1 cellular context compared by ENCODE assay signal in the genomic region with DNA sequence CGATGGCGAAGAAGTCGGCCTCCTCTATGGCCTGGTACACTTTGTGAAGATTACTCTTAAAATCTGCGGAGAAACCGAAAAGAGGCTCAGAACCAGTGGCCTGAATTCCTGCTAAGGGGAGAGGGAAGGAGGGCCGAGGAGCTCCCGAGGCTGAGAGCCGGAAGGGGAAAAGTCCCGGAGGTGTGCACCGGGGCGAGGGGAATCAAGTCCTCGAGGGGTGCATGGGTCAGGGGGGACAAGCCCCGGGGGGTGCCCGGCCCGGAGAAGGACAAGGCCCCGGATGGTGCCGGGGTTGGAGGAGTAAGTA.
TF ChIP-seq lines count a peak whose summit lies in the region.

No MANE protein-coding gene starts in this region.

TF ChIP-seq in HEK293, 187 proteins besides CTCF, POLR2A, EP300 and RAD21 (continued from another document):
- TF ChIP-seq, protein P1, sequence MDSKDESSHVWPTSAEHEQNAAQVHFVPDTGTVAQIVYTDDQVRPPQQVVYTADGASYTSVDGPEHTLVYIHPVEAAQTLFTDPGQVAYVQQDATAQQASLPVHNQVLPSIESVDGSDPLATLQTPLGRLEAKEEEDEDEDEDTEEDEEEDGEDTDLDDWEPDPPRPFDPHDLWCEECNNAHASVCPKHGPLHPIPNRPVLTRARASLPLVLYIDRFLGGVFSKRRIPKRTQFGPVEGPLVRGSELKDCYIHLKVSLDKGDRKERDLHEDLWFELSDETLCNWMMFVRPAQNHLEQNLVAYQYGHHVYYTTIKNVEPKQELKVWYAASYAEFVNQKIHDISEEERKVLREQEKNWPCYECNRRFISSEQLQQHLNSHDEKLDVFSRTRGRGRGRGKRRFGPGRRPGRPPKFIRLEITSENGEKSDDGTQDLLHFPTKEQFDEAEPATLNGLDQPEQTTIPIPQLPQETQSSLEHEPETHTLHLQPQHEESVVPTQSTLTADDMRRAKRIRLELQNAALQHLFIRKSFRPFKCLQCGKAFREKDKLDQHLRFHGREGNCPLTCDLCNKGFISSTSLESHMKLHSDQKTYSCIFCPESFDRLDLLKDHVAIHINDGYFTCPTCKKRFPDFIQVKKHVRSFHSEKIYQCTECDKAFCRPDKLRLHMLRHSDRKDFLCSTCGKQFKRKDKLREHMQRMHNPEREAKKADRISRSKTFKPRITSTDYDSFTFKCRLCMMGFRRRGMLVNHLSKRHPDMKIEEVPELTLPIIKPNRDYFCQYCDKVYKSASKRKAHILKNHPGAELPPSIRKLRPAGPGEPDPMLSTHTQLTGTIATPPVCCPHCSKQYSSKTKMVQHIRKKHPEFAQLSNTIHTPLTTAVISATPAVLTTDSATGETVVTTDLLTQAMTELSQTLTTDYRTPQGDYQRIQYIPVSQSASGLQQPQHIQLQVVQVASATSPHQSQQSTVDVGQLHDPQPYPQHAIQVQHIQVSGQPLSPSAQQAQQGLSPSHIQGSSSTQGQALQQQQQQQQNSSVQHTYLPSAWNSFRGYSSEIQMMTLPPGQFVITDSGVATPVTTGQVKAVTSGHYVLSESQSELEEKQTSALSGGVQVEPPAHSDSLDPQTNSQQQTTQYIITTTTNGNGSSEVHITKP (tag by site-specific recombination; IDR thresholded peaks at IDR 0.05): 0 out of 2 replicates have a peak, but pooled peaks have one; percentile 9
- TF ChIP-seq MYNN (tag by site-specific recombination; IDR thresholded peaks at IDR 0.05; ENCODE audit: borderline replicate concordance) (0 out of 2 replicates have a peak, but pooled peaks have one; percentile 50), PRDM1 (tag by site-specific recombination; IDR thresholded peaks at IDR 0.05) (no peak), ZNF157 (tag by site-specific recombination; IDR thresholded peaks at IDR 0.05) (no peak), GFI1B (tag by site-specific recombination; IDR thresholded peaks at IDR 0.05) (no peak), BCL11A (tag by site-specific recombination; IDR thresholded peaks at IDR 0.05; ENCODE audit: low read depth) (no peak), TRIM28 (IDR thresholded peaks at IDR 0.05; ENCODE audit: borderline replicate concordance, low read length) (no peak), ZFP3 (tag by site-specific recombination; IDR thresholded peaks at IDR 0.05; ENCODE audit: low read depth) (no peak)
- TF ChIP-seq, protein P2, sequence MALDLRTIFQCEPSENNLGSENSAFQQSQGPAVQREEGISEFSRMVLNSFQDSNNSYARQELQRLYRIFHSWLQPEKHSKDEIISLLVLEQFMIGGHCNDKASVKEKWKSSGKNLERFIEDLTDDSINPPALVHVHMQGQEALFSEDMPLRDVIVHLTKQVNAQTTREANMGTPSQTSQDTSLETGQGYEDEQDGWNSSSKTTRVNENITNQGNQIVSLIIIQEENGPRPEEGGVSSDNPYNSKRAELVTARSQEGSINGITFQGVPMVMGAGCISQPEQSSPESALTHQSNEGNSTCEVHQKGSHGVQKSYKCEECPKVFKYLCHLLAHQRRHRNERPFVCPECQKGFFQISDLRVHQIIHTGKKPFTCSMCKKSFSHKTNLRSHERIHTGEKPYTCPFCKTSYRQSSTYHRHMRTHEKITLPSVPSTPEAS (tag by site-specific recombination; IDR thresholded peaks at IDR 0.05): no peak
- TF ChIP-seq, protein P3, sequence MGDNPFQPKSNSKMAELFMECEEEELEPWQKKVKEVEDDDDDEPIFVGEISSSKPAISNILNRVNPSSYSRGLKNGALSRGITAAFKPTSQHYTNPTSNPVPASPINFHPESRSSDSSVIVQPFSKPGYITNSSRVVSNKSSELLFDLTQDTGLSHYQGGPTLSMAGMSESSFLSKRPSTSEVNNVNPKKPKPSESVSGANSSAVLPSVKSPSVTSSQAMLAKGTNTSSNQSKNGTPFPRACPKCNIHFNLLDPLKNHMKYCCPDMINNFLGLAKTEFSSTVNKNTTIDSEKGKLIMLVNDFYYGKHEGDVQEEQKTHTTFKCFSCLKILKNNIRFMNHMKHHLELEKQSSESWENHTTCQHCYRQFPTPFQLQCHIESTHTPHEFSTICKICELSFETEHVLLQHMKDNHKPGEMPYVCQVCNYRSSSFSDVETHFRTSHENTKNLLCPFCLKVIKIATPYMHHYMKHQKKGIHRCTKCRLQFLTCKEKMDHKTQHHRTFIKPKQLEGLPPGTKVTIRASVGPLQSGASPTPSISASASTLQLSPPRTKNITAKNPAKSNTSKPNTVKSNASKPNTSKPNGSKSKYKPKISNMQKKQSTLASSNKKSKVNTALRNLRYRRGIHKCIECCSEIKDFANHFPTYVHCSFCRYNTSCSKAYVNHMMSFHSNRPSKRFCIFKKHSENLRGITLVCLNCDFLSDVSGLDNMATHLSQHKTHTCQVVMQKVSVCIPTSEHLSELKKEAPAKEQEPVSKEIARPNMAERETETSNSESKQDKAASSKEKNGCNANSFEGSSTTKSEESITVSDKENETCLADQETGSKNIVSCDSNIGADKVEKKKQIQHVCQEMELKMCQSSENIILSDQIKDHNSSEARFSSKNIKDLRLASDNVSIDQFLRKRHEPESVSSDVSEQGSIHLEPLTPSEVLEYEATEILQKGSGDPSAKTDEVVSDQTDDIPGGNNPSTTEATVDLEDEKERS (tag by site-specific recombination; IDR thresholded peaks at IDR 0.05): no peak
